ENCODE assay signal across 11 cellular contexts in genomic region chr6:129638055-129639019, GRCh38.
DNase-seq lines count a peak whose midpoint lies in the region; ATAC-seq and TF ChIP-seq lines count a peak whose summit lies in the region.
"Had no signal": no experiment of that assay in that cellular context is flagged by ENCODE, and none has a peak within 500 bp of the region (broad histone marks: within the 10 kb centered on the region; RNA-seq: fewer than 3 reads in every experiment).

No MANE protein-coding gene starts in this region.

- TF ChIP-seq CTCF in fibroblast of pulmonary artery (IDR thresholded peaks at IDR 0.05; ENCODE audit: low read length, missing control alignments) (no peak), osteocyte (IDR thresholded peaks at IDR 0.05) (no peak)

- peak overlapping the region; percentile 81 for H3K27ac Mint-ChIP-seq in osteocyte (ENCODE audit: unreplicated experiment)
- H3K27ac Mint-ChIP-seq: activated T-helper 2 cell treated with anti-CD3 and anti-CD28 coated beads, Interferon-gamma antibody, Interleukin-2, Interleukin-4, amounts not matched to agents 10 μg/mL and 5 μg/mL and 100 μg/mL, durations not matched to agents 14 hours and 24 hours and 36 hours had no signal

- peak overlapping the region; percentile 8 for H3K4me3 Mint-ChIP-seq in osteocyte (ENCODE audit: unreplicated experiment)

- H3K9me3 ChIP-seq in SK-N-MC (ENCODE audit: low read depth, low read length) = no peaks in the 10 kb centered on the region

- no peaks in the 10 kb centered on the region for H3K27me3 Mint-ChIP-seq in osteocyte (ENCODE audit: unreplicated experiment)

- H3K4me3 ChIP-seq in SK-N-MC (no peak overlapping the region), fibroblast of pulmonary artery (replicated peaks; ENCODE audit: low read depth, low read length) (no peak overlapping the region)
- H3K4me3 ChIP-seq: BLaER1 treated with 17β-estradiol and CSF1 and Interleukin-3, amounts not matched to agents 10 nM and 100 nM had no signal

- DNase-seq in EH (ENCODE audit: low read depth) = peak; percentile 37
- no peak for DNase-seq in SK-N-MC (ENCODE audit: low read depth, low spot score)
- DNase-seq in fibroblast of pulmonary artery (ENCODE audit: low read depth) = peak; percentile 94
- no peak for DNase-seq in osteocyte (ENCODE audit: extremely low spot score, unreplicated experiment)
- no peak for DNase-seq in activated CD4-positive, alpha-beta T cell treated with anti-CD3 and anti-CD28 coated beads for 4 hours
- DNase-seq: WERI-Rb-1 had no signal

- no peaks in the 10 kb centered on the region for H3K9me3 Mint-ChIP-seq in osteocyte (ENCODE audit: unreplicated experiment)
- H3K9me3 Mint-ChIP-seq: activated T-helper 2 cell treated with anti-CD3 and anti-CD28 coated beads, Interferon-gamma antibody, Interleukin-2, Interleukin-4, amounts not matched to agents 10 μg/mL and 5 μg/mL and 100 μg/mL, durations not matched to agents 14 hours and 24 hours and 36 hours had no signal

- H3K4me1 Mint-ChIP-seq in osteocyte (ENCODE audit: unreplicated experiment) = peaks cover 46% of the 10 kb centered on the region

- H3K27ac ChIP-seq in SK-N-MC = peak overlapping the region; percentile 47; the same call in 1 of the 2 replicates
- H3K27ac ChIP-seq: WERI-Rb-1 had no signal

- no peak overlapping the region for H3K9ac ChIP-seq in SK-N-MC (ENCODE audit: insufficient read length)
- H3K9ac ChIP-seq: BLaER1 treated with 17β-estradiol and CSF1 and Interleukin-3, amounts not matched to agents 10 nM and 100 nM had no signal

- no peaks in the 10 kb centered on the region for H3K36me3 ChIP-seq in SK-N-MC (ENCODE audit: insufficient read depth, low read length)
- H3K36me3 ChIP-seq: WERI-Rb-1 had no signal

- ATAC-seq in HG03159 (IDR thresholded peaks at IDR 0.05; ENCODE audit: unreplicated experiment) (no peak), GM18867 (IDR thresholded peaks at IDR 0.05; ENCODE audit: unreplicated experiment) (no peak), HG03442 (IDR thresholded peaks at IDR 0.05; ENCODE audit: unreplicated experiment) (no peak)

- peaks cover 10% of the 10 kb centered on the region for H3K36me3 Mint-ChIP-seq in osteocyte (ENCODE audit: unreplicated experiment)

Comparison
In these comparisons a context has a peak if more than half of its experiments do, and no peak if none do; other contexts are left out.
1. DNase-seq: peak in EH (single experiment) and fibroblast of pulmonary artery (single experiment); none in SK-N-MC (single experiment), osteocyte (single experiment) and activated CD4-positive, alpha-beta T cell treated with anti-CD3 and anti-CD28 coated beads for 4 hours (0 of 2).